9 cellular contexts compared by ENCODE assay signal in genomic region chrX:49071877-49072711, GRCh38. TPM values are rescaled to one million over a fixed set of nuclear protein-coding genes. Genes with fewer than 3 reads are reported as not detected.
DNase-seq lines count a peak whose midpoint lies in the region; FAIRE-seq and TF ChIP-seq lines count a peak whose summit lies in the region.
"Had no signal": no experiment of that assay in that cellular context is flagged by ENCODE, and none has a peak within 500 bp of the region (broad histone marks: within the 10 kb centered on the region; RNA-seq: fewer than 3 reads in every experiment).

No MANE protein-coding gene starts in this region.

- H3K27me3 ChIP-seq in esophagus (ENCODE audit: control insufficient read depth in 1 of 2, insufficient read depth in 2 of 2, low read length in 2 of 2) (no peaks in the 10 kb centered on the region), mucosa of stomach (ENCODE audit: control insufficient read depth, insufficient read depth, low read length) (no peaks in the 10 kb centered on the region), vagina (no peaks in the 10 kb centered on the region)
- no peaks in the 10 kb centered on the region for H3K27me3 ChIP-seq in effector memory CD4-positive, alpha-beta T cell (replicated peaks; ENCODE audit: control insufficient read depth, insufficient read depth, low read length, poor library complexity, severe bottlenecking)

- H3K9ac ChIP-seq in mucosa of stomach (ENCODE audit: low read length): peak overlapping the region; percentile 8

- H3K27ac ChIP-seq in esophagus (ENCODE audit: low read depth in 2 of 2, low read length in 1 of 2) (peak overlapping the region; percentile 16 to 42), vagina (peak overlapping the region; percentile 41)
- H3K27ac ChIP-seq in effector memory CD4-positive, alpha-beta T cell (ENCODE audit: insufficient read depth, low read length, poor library complexity, severe bottlenecking): no peak overlapping the region

- H3K36me3 ChIP-seq in esophagus (ENCODE audit: control insufficient read depth in 2 of 2, insufficient read depth in 2 of 2, low read length in 1 of 2) (peaks cover 0 to 9% of the 10 kb centered on the region in 2 donors), mucosa of stomach (ENCODE audit: control insufficient read depth, insufficient read depth, low read length) (no peaks in the 10 kb centered on the region), vagina (no peaks in the 10 kb centered on the region)
- H3K36me3 ChIP-seq in effector memory CD4-positive, alpha-beta T cell (ENCODE audit: control insufficient read depth, insufficient read depth, low read length): no peaks in the 10 kb centered on the region

- TF ChIP-seq POLR2A in vagina (IDR thresholded peaks at IDR 0.05) (no peak), GM12892 (IDR thresholded peaks at IDR 0.05; ENCODE audit: low read depth, low read length) (no peak)

- no peaks in the 10 kb centered on the region for H3K9me3 Mint-ChIP-seq in activated naive CD4-positive, alpha-beta T cell treated with anti-CD3 and anti-CD28 coated beads, Interleukin-2, amount 50 U/mL, for 24 hours

- H3K4me3 ChIP-seq in esophagus (ENCODE audit: low read depth in 1 of 2, low read length in 2 of 2): peak overlapping the region; percentile 11 to 29
- H3K4me3 ChIP-seq in mucosa of stomach (ENCODE audit: low read length): no peak overlapping the region
- peak overlapping the region; percentile 53 to 55 for H3K4me3 ChIP-seq in vagina
- no peak overlapping the region for H3K4me3 ChIP-seq in effector memory CD4-positive, alpha-beta T cell (ENCODE audit: insufficient read depth, low read depth, low read length, poor library complexity, severe bottlenecking)

- peak overlapping the region; percentile 42 for H3K4me3 Mint-ChIP-seq in activated naive CD4-positive, alpha-beta T cell treated with anti-CD3 and anti-CD28 coated beads, Interleukin-2, amount 50 U/mL, for 24 hours

- TF ChIP-seq CTCF in vagina (IDR thresholded peaks at IDR 0.05): no peak

- H3K27me3 Mint-ChIP-seq in activated naive CD4-positive, alpha-beta T cell treated with anti-CD3 and anti-CD28 coated beads, Interleukin-2, amount 50 U/mL, for 24 hours: no peaks in the 10 kb centered on the region

- H3K4me1 ChIP-seq in esophagus (ENCODE audit: control insufficient read depth in 2 of 2, insufficient read depth in 2 of 2, low read length in 1 of 2) (peaks cover 0 to 5% of the 10 kb centered on the region in 2 donors), mucosa of stomach (ENCODE audit: control insufficient read depth, insufficient read depth, low read length) (peaks cover 18% of the 10 kb centered on the region), vagina (no peaks in the 10 kb centered on the region)
- H3K4me1 ChIP-seq in effector memory CD4-positive, alpha-beta T cell (ENCODE audit: control insufficient read depth, insufficient read depth, low read length, poor library complexity, severe bottlenecking): peaks cover 9% of the 10 kb centered on the region

- FAIRE-seq in GM12892 (lab: Jason Lieb, UNC): no peak

- WGBS in esophagus, 2 donors: 28 to 49% methylated on average over 46 to 63 of the region's 63 CpGs

- DNase-seq in activated naive CD4-positive, alpha-beta T cell treated with anti-CD3 and anti-CD28 coated beads, Interleukin-2, amount 50 U/mL, for 16 hours: no peak
- DNase-seq in vagina (ENCODE audit: extremely low spot score in 2 of 2) (peak in 1 of 2 donors; percentile 88), GM12892 (ENCODE audit: insufficient read length) (no peak), NCI-H1694 treated with DMSO at 0.1 percent for 48 hours (lab: John Stamatoyannopoulos, UW) (no peak)
- no peak for DNase-seq in effector memory CD4-positive, alpha-beta T cell

- intact Hi-C loops in vagina (cut with DNase I): loop anchor here (10.0 kb wide), 1 partner anchor 103 kb away; the partner anchor contains the start of gene PLP2

- H3K4me1 Mint-ChIP-seq in activated naive CD4-positive, alpha-beta T cell treated with anti-CD3 and anti-CD28 coated beads, Interleukin-2, amount 50 U/mL, for 24 hours: peaks cover 16% of the 10 kb centered on the region

- no peak overlapping the region for H3K27ac Mint-ChIP-seq in activated naive CD4-positive, alpha-beta T cell treated with anti-CD3 and anti-CD28 coated beads, Interleukin-2, amount 50 U/mL, for 24 hours

- no peaks in the 10 kb centered on the region for H3K9me3 ChIP-seq in esophagus (ENCODE audit: control insufficient read depth in 2 of 2, insufficient read depth in 1 of 2, low read depth in 1 of 2, low read length in 1 of 2)
- no peaks in the 10 kb centered on the region for H3K9me3 ChIP-seq in mucosa of stomach (ENCODE audit: control insufficient read depth, low read length)
- no peaks in the 10 kb centered on the region for H3K9me3 ChIP-seq in vagina
- no peaks in the 10 kb centered on the region for H3K9me3 ChIP-seq in effector memory CD4-positive, alpha-beta T cell (ENCODE audit: control insufficient read depth, low read length)

- H3K36me3 Mint-ChIP-seq in activated naive CD4-positive, alpha-beta T cell treated with anti-CD3 and anti-CD28 coated beads, Interleukin-2, amount 50 U/mL, for 24 hours: no peaks in the 10 kb centered on the region

RNA-seq across cellular contexts. Expression of gene PRAF2, which starts 1.7 kb away (rescaled TPM):
- polyA plus RNA-seq in esophagus: 1 to 10 TPM; 7.2 to 7.8 TPM
- total RNA-seq in vagina: 24.1 TPM
- 3.5 TPM for polyA plus RNA-seq in GM12892 (2012; ENCODE audit: missing spikeins)

RNA-seq across cellular contexts. Expression of gene WDR45, which starts 7.6 kb away (rescaled TPM):
- 10 to 100 TPM; 45.1 to 55.6 TPM for polyA plus RNA-seq in esophagus
- total RNA-seq in vagina: 72.7 TPM
- 12.6 TPM for polyA plus RNA-seq in GM12892 (2012; ENCODE audit: missing spikeins)

RNA-seq across cellular contexts. Expression of gene CCDC120, which starts 13.3 kb away (rescaled TPM):
- 10 to 100 TPM; 23.1 to 27.9 TPM for polyA plus RNA-seq in esophagus
- total RNA-seq in vagina: 8.6 TPM
- polyA plus RNA-seq in GM12892 (2012; ENCODE audit: missing spikeins): 1.7 TPM
- total RNA-seq: myocyte had no signal

RNA-seq across cellular contexts. Expression of gene TFE3, which starts 28.9 kb away (rescaled TPM):
- polyA plus RNA-seq in esophagus: 10 to 100 TPM; 20.5 to 20.9 TPM
- total RNA-seq in vagina: 87.4 TPM
- polyA plus RNA-seq in GM12892 (2012; ENCODE audit: missing spikeins): 12.7 TPM

RNA-seq across cellular contexts. Expression of gene GPKOW, which starts 51.4 kb away (rescaled TPM):
- polyA plus RNA-seq in esophagus: 10 to 100 TPM in 1 of 2 donors, 1 to 10 TPM in 1; 7.3 to 18.1 TPM
- total RNA-seq in vagina: 17.7 TPM
- 13.1 TPM for polyA plus RNA-seq in GM12892 (2012; ENCODE audit: missing spikeins)

Comparison
In these comparisons a context has a peak if more than half of its experiments do, and no peak if none do; other contexts are left out.
1. H3K4me3 ChIP-seq: peak in esophagus (2 of 2) and vagina (2 of 2); none in mucosa of stomach (single experiment) and effector memory CD4-positive, alpha-beta T cell (single experiment).